8 cellular contexts compared by ENCODE assay signal in the genomic region with DNA sequence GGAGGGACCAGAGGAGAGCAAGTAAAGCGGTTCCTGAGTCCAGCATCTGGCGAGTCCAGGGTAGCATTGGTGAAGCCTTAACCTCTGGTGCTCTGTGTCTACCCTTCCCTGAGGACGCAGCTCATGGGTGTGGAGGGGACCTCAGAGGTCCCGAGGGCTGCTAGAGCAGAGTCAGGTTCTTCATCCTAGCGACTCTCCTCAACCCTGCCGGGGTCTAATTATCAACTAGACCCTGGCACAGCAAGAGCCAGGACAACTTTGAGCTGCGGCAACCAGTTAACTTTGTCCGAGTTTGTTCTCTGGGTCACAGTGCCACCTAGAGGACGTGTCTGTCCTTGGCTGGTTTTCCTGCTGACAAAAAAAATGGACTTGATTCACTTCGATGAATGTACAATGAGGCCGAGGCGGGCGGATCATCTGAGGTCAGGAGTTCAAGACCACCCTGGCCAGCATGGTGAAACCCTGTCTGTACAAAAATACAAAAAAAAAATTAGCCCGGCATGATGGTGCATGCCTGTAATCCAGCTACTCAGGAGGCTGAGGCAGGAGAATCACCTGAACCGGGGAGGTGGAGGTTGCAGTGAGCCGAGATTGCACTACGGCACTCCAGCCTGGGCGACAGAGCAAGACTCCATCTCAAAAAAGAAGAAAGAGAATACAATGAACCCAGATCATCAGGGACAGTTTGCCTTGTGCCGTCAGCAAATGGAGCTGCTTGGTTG. TPM values are rescaled to one million over a fixed set of nuclear protein-coding genes. Genes with fewer than 3 reads are reported as not detected.
DNase-seq lines count a peak whose midpoint lies in the region; ATAC-seq and TF ChIP-seq lines count a peak whose summit lies in the region.

No MANE protein-coding gene starts in this region.

- H3K4me1 Mint-ChIP-seq in activated CD4-positive, alpha-beta T cell treated with anti-CD3 and anti-CD28 coated beads for 36 hours = peaks cover 52% of the 10 kb centered on the region
- peaks cover 35% of the 10 kb centered on the region for H3K4me1 Mint-ChIP-seq in chondrocyte (ENCODE audit: low read depth)

- peak; percentile 24 for ATAC-seq in activated CD4-positive, alpha-beta T cell treated with anti-CD3 and anti-CD28 coated beads for 36 hours
- no peak for ATAC-seq in HG02623 (IDR thresholded peaks at IDR 0.05; ENCODE audit: unreplicated experiment)

- in situ Hi-C loops in HAP-1 (cut with MboI; ENCODE audit: low sequenced_read_pairs) = loop anchor here (5.0 kb wide), 1 partner anchor 128 kb away; no protein-coding TSS in a partner anchor

- peaks cover 23% of the 10 kb centered on the region for H3K36me3 Mint-ChIP-seq in activated CD4-positive, alpha-beta T cell treated with anti-CD3 and anti-CD28 coated beads for 36 hours (ENCODE audit: low read depth)
- H3K36me3 Mint-ChIP-seq in chondrocyte (ENCODE audit: low read depth) = peaks cover 4% of the 10 kb centered on the region

- peaks cover 14% of the 10 kb centered on the region for H3K4me1 ChIP-seq in HAP-1

- peak overlapping the region; percentile 97 for H3K27ac Mint-ChIP-seq in activated CD4-positive, alpha-beta T cell treated with anti-CD3 and anti-CD28 coated beads for 36 hours
- peak overlapping the region; percentile 95 for H3K27ac Mint-ChIP-seq in chondrocyte (ENCODE audit: unreplicated experiment)

- no peaks in the 10 kb centered on the region for H3K9me3 ChIP-seq in HAP-1

- DNase-seq in AML-193 (lab: John Stamatoyannopoulos, UW) (peak; percentile 69 to 79), HAP-1 (ENCODE audit: low spot score in 2 of 2) (peak; percentile 80 to 85), NCI-H446 (lab: John Stamatoyannopoulos, UW) (peak; percentile 69 to 85), chondrocyte (ENCODE audit: low spot score) (no peak), kidney glomerular epithelial cell (lab: John Stamatoyannopoulos, UW) (peak; percentile 79)
- peak; percentile 90 for DNase-seq in activated CD4-positive, alpha-beta T cell treated with anti-CD3 and anti-CD28 coated beads for 36 hours
- DNase-seq in stimulated activated CD4-positive, alpha-beta T cell treated with anti-CD3 and anti-CD28 coated beads, Interleukin-1b, Interleukin-23, amount 100 ng/mL, for 1 hour (ENCODE audit: low read depth in 2 of 2) = peak; percentile 53 to 69

- H3K36me3 ChIP-seq in HAP-1 (replicated peaks) = peaks cover 44% of the 10 kb centered on the region

- no peak overlapping the region for H3K4me3 ChIP-seq in HAP-1

- POLR2A ChIA-PET in activated CD4-positive, alpha-beta T cell treated with anti-CD3 and anti-CD28 coated beads for 36 hours (lab: Charles Lee) = interaction anchor here (0.7 to 1.9 kb wide), 5 partner anchors 28 to 126 kb away, joined by 3 to 7 read pairs (median 3); a partner anchor contains a TSS

- H3K9me3 Mint-ChIP-seq in activated CD4-positive, alpha-beta T cell treated with anti-CD3 and anti-CD28 coated beads for 36 hours (ENCODE audit: low read depth) = no peaks in the 10 kb centered on the region
- no peaks in the 10 kb centered on the region for H3K9me3 Mint-ChIP-seq in chondrocyte (ENCODE audit: low read depth)

- no peaks in the 10 kb centered on the region for H3K27me3 Mint-ChIP-seq in activated CD4-positive, alpha-beta T cell treated with anti-CD3 and anti-CD28 coated beads for 36 hours
- H3K27me3 Mint-ChIP-seq in chondrocyte (ENCODE audit: low read depth) = no peaks in the 10 kb centered on the region

- peak; percentile 95 for TF ChIP-seq CTCF in chondrocyte (IDR thresholded peaks at IDR 0.05)

- intact Hi-C loops in activated CD4-positive, alpha-beta T cell treated with anti-CD3 and anti-CD28 coated beads for 36 hours (cut with DNase I, micrococcal nuclease) = loop anchor here (1.0 kb wide), 5 partner anchors 123 to 351 kb away; no protein-coding TSS in a partner anchor

- H3K27me3 ChIP-seq in HAP-1 (ENCODE audit: low read depth) = no peaks in the 10 kb centered on the region

- H3K4me3 Mint-ChIP-seq in activated CD4-positive, alpha-beta T cell treated with anti-CD3 and anti-CD28 coated beads for 36 hours = no peak overlapping the region
- H3K4me3 Mint-ChIP-seq in chondrocyte (ENCODE audit: unreplicated experiment) = no peak overlapping the region

- CTCF ChIA-PET in activated CD4-positive, alpha-beta T cell treated with anti-CD3 and anti-CD28 coated beads for 36 hours (lab: Charles Lee) = interaction anchor here (0.6 to 6.9 kb wide), 45 partner anchors 9 to 344 kb away, joined by 3 to 123 read pairs (median 4); a partner anchor contains a TSS

RNA-seq across cellular contexts. Expression of a gene that starts 24.9 kb away (rescaled TPM):
- 1 to 10 TPM; 3.8 to 4.4 TPM for total RNA-seq in activated CD4-positive, alpha-beta T cell treated with anti-CD3 and anti-CD28 coated beads for 36 hours
- total RNA-seq in chondrocyte = 1.3 to 1.8 TPM (median 1.4 TPM) in 3 replicates

RNA-seq across cellular contexts. Expression of a gene that starts 25.6 kb away (rescaled TPM):
- 100 to 1,000 TPM; 310 to 323 TPM for total RNA-seq in activated CD4-positive, alpha-beta T cell treated with anti-CD3 and anti-CD28 coated beads for 36 hours
- 313 to 316 TPM (median 313 TPM) in 3 replicates for total RNA-seq in chondrocyte

RNA-seq across cellular contexts. Expression of a gene that starts 38.3 kb away (rescaled TPM):
- total RNA-seq in activated CD4-positive, alpha-beta T cell treated with anti-CD3 and anti-CD28 coated beads for 36 hours = 10 to 100 TPM; 10.7 to 11.4 TPM
- 3.6 to 5.3 TPM (median 4.0 TPM) in 3 replicates for total RNA-seq in chondrocyte

RNA-seq across cellular contexts. Expression of a gene that starts 47.7 kb away (rescaled TPM):
- under 1 TPM; 0.19 to 0.27 TPM for total RNA-seq in activated CD4-positive, alpha-beta T cell treated with anti-CD3 and anti-CD28 coated beads for 36 hours
- total RNA-seq in chondrocyte = 5.8 to 12.7 TPM (median 11.7 TPM) in 3 replicates
